ENCODE assay signal across 23 cellular contexts in genomic region chr4:147789596-147789995, GRCh38. TPM values are rescaled to one million over a fixed set of nuclear protein-coding genes. Genes with fewer than 3 reads are reported as not detected.
DNase-seq lines count a peak whose midpoint lies in the region; ATAC-seq and TF ChIP-seq lines count a peak whose summit lies in the region.
"Had no signal": no experiment of that assay in that cellular context is flagged by ENCODE, and none has a peak within 500 bp of the region (broad histone marks: within the 10 kb centered on the region; RNA-seq: fewer than 3 reads in every experiment).

No MANE protein-coding gene starts in this region.

- H3K36me3 ChIP-seq in PC-9 (ENCODE audit: low read depth), result no peaks in the 10 kb centered on the region
- H3K36me3 ChIP-seq: cardiac muscle cell, upper lobe of right lung had no signal

- no TSS peak for BruUV-seq in PC-9 (replicated peaks; lab: Mats Ljungman, UMichigan)

- H3K9me2 ChIP-seq in PC-9 (ENCODE audit: insufficient read depth), result no peaks in the 10 kb centered on the region

- no peak overlapping the region for H3K27ac ChIP-seq in right cardiac atrium (ENCODE audit: low read length)
- H3K27ac ChIP-seq in PC-9, result peak overlapping the region; percentile 61
- H3K27ac ChIP-seq: cardiac muscle cell, KMS-11, upper lobe of right lung had no signal

- DNase-seq in left ventricle myocardium superior (no peak), right cardiac atrium (no peak), PC-9 (no peak), fibroblast of villous mesenchyme (ENCODE audit: low read depth) (peak; percentile 66), NCI-H524 (lab: John Stamatoyannopoulos, UW) (no peak), C1 segment of cervical spinal cord (lab: John Stamatoyannopoulos, UW) (no peak), foreskin melanocyte (no peak)
- DNase-seq: activated CD4-positive, alpha-beta T cell treated with anti-CD3 and anti-CD28 coated beads for 1 hour; activated CD8-positive, alpha-beta memory T cell treated with anti-CD3 and anti-CD28 coated beads for 24 hours; activated naive CD4-positive, alpha-beta T cell treated with Interleukin-2 at 50 U/mL for 16 hours; activated T-cell treated with anti-CD3 and anti-CD28 coated beads, Interleukin-2, amount 50 U/mL, for 4 hours; amniotic stem cell; DMS53; H9; head of caudate nucleus; immature natural killer cell; NCI-H1930; NCI-H446 treated with DMSO at 0.1 percent for 48 hours; SW 1271; upper lobe of right lung had no signal

- peaks cover 4% of the 10 kb centered on the region for H3F3A ChIP-seq in PC-9 (ENCODE audit: insufficient read depth, low read depth)

- TF ChIP-seq CTCF in PC-9 (conservative IDR thresholded peaks at IDR 0.05), result no peak
- TF ChIP-seq CTCF in fibroblast of villous mesenchyme (IDR thresholded peaks at IDR 0.05; ENCODE audit: insufficient read depth, low read depth, low read length), result no peak

- peaks cover 89% of the 10 kb centered on the region for H3K79me2 ChIP-seq in PC-9 (ENCODE audit: low read depth)

- no peaks in the 10 kb centered on the region for H4K20me1 ChIP-seq in PC-9 (ENCODE audit: insufficient read depth)

- H3K9me3 ChIP-seq in right cardiac atrium (ENCODE audit: control insufficient read depth, low read length) (no peaks in the 10 kb centered on the region), PC-9 (ENCODE audit: insufficient read depth, low read depth) (no peaks in the 10 kb centered on the region)
- H3K9me3 ChIP-seq: upper lobe of right lung had no signal

- H3K4me2 ChIP-seq in PC-9, result no peak overlapping the region
- H3K4me2 ChIP-seq: KMS-11 had no signal

- H2AFZ ChIP-seq in PC-9, result no peak overlapping the region

- POLR2A ChIA-PET in PC-9 (lab: Charles Lee; ENCODE audit: unreplicated experiment), result interaction anchor here (0.7 kb wide), 1 partner anchor 17 kb away, joined by 4 read pairs; no protein-coding TSS in a partner anchor

- H3K4me1 ChIP-seq in right cardiac atrium (ENCODE audit: control insufficient read depth, insufficient read depth, low read length) (peaks cover 16% of the 10 kb centered on the region), PC-9 (replicated peaks; ENCODE audit: insufficient read depth) (peaks cover 97% of the 10 kb centered on the region)

- CTCF ChIA-PET in PC-9 (lab: Charles Lee), result no interaction called here

- ATAC-seq in left ventricle myocardium superior (peak; percentile 8), right cardiac atrium (no peak), GM21576 (IDR thresholded peaks at IDR 0.05; ENCODE audit: unreplicated experiment) (no peak)
- ATAC-seq: activated T-cell treated with anti-CD3 and anti-CD28 coated beads, Interleukin-2, amount 50 U/mL, for 4 hours; upper lobe of right lung had no signal

- no peak overlapping the region for H3K4me3 ChIP-seq in right cardiac atrium (ENCODE audit: low read length)
- no peak overlapping the region for H3K4me3 ChIP-seq in PC-9
- H3K4me3 ChIP-seq in fibroblast of villous mesenchyme (ENCODE audit: low read depth, low read length), result no peak overlapping the region
- H3K4me3 ChIP-seq: cardiac muscle cell, upper lobe of right lung had no signal

- 61% methylated on average over 2 of the region's 2 CpGs for WGBS in right cardiac atrium

- H3K27me3 ChIP-seq in right cardiac atrium (ENCODE audit: control insufficient read depth, insufficient read depth), result no peaks in the 10 kb centered on the region
- H3K27me3 ChIP-seq in PC-9 (ENCODE audit: insufficient read depth, low read depth), result no peaks in the 10 kb centered on the region
- H3K27me3 ChIP-seq: cardiac muscle cell, upper lobe of right lung had no signal

- intact Hi-C loops in left ventricle myocardium superior (cut with micrococcal nuclease), result no loop called here
- intact Hi-C loops in right cardiac atrium (cut with DNase I), result no loop called here
- intact Hi-C loops in PC-9 (cut with micrococcal nuclease; ENCODE audit: unreplicated experiment), result no loop called here

RNA-seq across cellular contexts. Expression of gene ARHGAP10, which starts 57.7 kb away (rescaled TPM):
- total RNA-seq in left ventricle myocardium superior (69.2 TPM), right cardiac atrium (10 to 100 TPM; 43.3 to 54.1 (median 48.7) TPM), PC-9 (2021) (21.7 and 27.5 TPM in 2 replicates), fibroblast of villous mesenchyme (41.2 and 41.5 TPM in 2 replicates)
- 36.7 TPM for polyA plus RNA-seq in right cardiac atrium
